ENCODE assay signal across 17 cellular contexts in the genomic region with DNA sequence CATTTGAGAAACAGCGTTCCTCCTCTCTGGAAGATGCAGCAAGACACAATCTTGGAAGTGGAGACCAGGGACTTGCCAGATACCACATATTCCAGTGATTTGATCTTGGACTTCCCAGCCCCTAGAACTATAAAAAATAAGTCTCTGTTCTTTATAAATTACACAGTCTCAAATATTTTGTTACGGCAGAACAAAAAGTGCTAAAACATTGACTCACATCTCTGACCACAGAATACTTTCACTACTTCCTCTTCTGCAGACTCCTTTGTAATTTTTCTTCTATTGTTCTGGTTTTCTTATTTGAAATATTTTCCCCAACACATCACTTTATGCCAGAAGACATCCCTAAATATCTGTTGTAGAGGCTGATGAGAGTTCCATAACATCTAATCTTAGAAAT.
"Had no signal": no experiment of that assay in that cellular context is flagged by ENCODE, and none has a peak within 500 bp of the region (broad histone marks: within the 10 kb centered on the region; RNA-seq: fewer than 3 reads in every experiment).

No MANE protein-coding gene starts in this region.

- H3K27ac ChIP-seq: hepatocyte, left ventricle myocardium inferior, ovary, right lobe of liver had no signal

- H3K27me3 ChIP-seq: hepatocyte, ovary, right lobe of liver had no signal

- H3K79me2 ChIP-seq: hepatocyte had no signal

- ATAC-seq: activated CD8-positive, alpha-beta T cell treated with anti-CD3 and anti-CD28 coated beads for 36 hours; activated T-cell treated with anti-CD3 and anti-CD28 coated beads, Interleukin-2, amount 50 U/mL, for 4 hours; mucosa of descending colon; naive thymus-derived CD4-positive, alpha-beta T cell; right lobe of liver; stimulated activated naive CD8-positive, alpha-beta T cell treated with anti-CD3 and anti-CD28 coated beads, Interleukin-15, amount 100 ng/mL, for 72 hours; WTC11 had no signal

- H3K36me3 ChIP-seq: left ventricle myocardium inferior, ovary, right lobe of liver had no signal

- FAIRE-seq: kidney, TTC549 had no signal

- DNase-seq: activated CD4-positive, alpha-beta T cell treated with anti-CD3 and anti-CD28 coated beads for 4 hours; activated CD8-positive, alpha-beta T cell treated with anti-CD3 and anti-CD28 coated beads for 36 hours; activated gamma-delta T cell; activated T-cell treated with anti-CD3 and anti-CD28 coated beads, Interleukin-2, amount 50 U/mL, for 4 hours; aorta; kidney; left ventricle myocardium inferior; mucosa of descending colon; naive thymus-derived CD4-positive, alpha-beta T cell; ovary; right lobe of liver; stimulated activated naive CD8-positive, alpha-beta T cell treated with anti-CD3 and anti-CD28 coated beads, Interleukin-15, amount 100 ng/mL, for 72 hours; T-helper 2 cell had no signal

- H3K4me1 ChIP-seq: left ventricle myocardium inferior, right lobe of liver had no signal

- H3K4me3 ChIP-seq: hepatocyte, left ventricle myocardium inferior, mucosa of descending colon, ovary, right lobe of liver, smooth muscle cell had no signal

- H2AFZ ChIP-seq: hepatocyte had no signal
